Comparison of ENCODE assay signal across 21 cellular contexts in genomic region chr13:105979131-105979530, GRCh38.
DNase-seq lines count a peak whose midpoint lies in the region; ATAC-seq and TF ChIP-seq lines count a peak whose summit lies in the region.
"Had no signal": no experiment of that assay in that cellular context is flagged by ENCODE, and none has a peak within 500 bp of the region (broad histone marks: within the 10 kb centered on the region; RNA-seq: fewer than 3 reads in every experiment).

No MANE protein-coding gene starts in this region.

- H3K27ac Mint-ChIP-seq in activated CD4-positive, alpha-beta T cell treated with anti-CD3 and anti-CD28 coated beads for 36 hours, result no peak overlapping the region
- H3K27ac Mint-ChIP-seq: activated naive CD4-positive, alpha-beta T cell treated with anti-CD3 and anti-CD28 coated beads for 36 hours; activated T-helper 1 cell treated with anti-CD3 and anti-CD28 coated beads, Interleukin-12 subunit alpha, Interleukin-12 subunit beta, Interleukin-2, Interleukin-4 antibody, amounts not matched to agents 30 ng/mL and 10 ng/mL and 1 ng/mL, durations not matched to agents 14 hours and 24 hours and 36 hours; H9; naive thymus-derived CD8-positive, alpha-beta T cell had no signal

- no peaks in the 10 kb centered on the region for H3K36me3 Mint-ChIP-seq in activated CD4-positive, alpha-beta T cell treated with anti-CD3 and anti-CD28 coated beads for 36 hours (ENCODE audit: low read depth)
- H3K36me3 Mint-ChIP-seq: naive thymus-derived CD8-positive, alpha-beta T cell had no signal

- in situ Hi-C loops in transverse colon (cut with MboI; ENCODE audit: low pct_ligation_motif_present in 1 of 4, low pct_unique_long_range_greater_than_20kb in 1 of 4, low sequenced_read_pairs in 3 of 4), result no loop called here

- H3K36me3 ChIP-seq in mucosa of rectum (ENCODE audit: control insufficient read depth in 2 of 2, insufficient read depth in 2 of 2, low read length in 2 of 2) (no peaks in the 10 kb centered on the region), transverse colon (no peaks in the 10 kb centered on the region), WERI-Rb-1 (no peaks in the 10 kb centered on the region), adrenal gland (replicated peaks in 1 of 2) (no peaks in the 10 kb centered on the region)
- H3K36me3 ChIP-seq: BLaER1 treated with 17β-estradiol and CSF1 and Interleukin-3, amounts not matched to agents 10 nM and 100 nM had no signal

- POLR2A ChIA-PET in RWPE1 (lab: Yijun Ruan, JAX; ENCODE audit: low non-redundant PET), result no interaction called here
- POLR2A ChIA-PET in activated CD4-positive, alpha-beta T cell treated with anti-CD3 and anti-CD28 coated beads for 36 hours (lab: Charles Lee), result no interaction called here

- 43 to 62% methylated on average over 1 to 3 of the region's 3 CpGs for WGBS in transverse colon (ENCODE audit: low coverage in 1 of 2), 2 donors
- WGBS in adrenal gland, 4 donors, result 72 to 93% (median 84%) methylated on average over 3 of the region's 3 CpGs

- DNase-seq in RWPE1 (ENCODE audit: low spot score) (peak; percentile 55), transverse colon (no peak), WERI-Rb-1 (no peak), adrenal gland (no peak)
- no peak for DNase-seq in activated CD4-positive, alpha-beta T cell treated with anti-CD3 and anti-CD28 coated beads for 36 hours
- DNase-seq: activated CD4-positive, alpha-beta T cell treated with anti-CD3 and anti-CD28 coated beads, Interleukin-2, amount 50 U/mL, for 48 hours; activated CD8-positive, alpha-beta memory T cell treated with anti-CD3 and anti-CD28 coated beads, Interleukin-2, amount 50 U/mL, for 4 hours; activated naive CD4-positive, alpha-beta T cell treated with anti-CD3 and anti-CD28 coated beads for 36 hours; H9; IMR-90; MV-4-11; naive thymus-derived CD8-positive, alpha-beta T cell; RPMI8226; stimulated activated naive CD4-positive, alpha-beta T cell; T-helper 1 cell had no signal

- ATAC-seq in esophagus mucosa (peak; percentile 57), GM19452 (IDR thresholded peaks at IDR 0.05; ENCODE audit: unreplicated experiment) (no peak)
- no peak for ATAC-seq in activated CD4-positive, alpha-beta T cell treated with anti-CD3 and anti-CD28 coated beads for 36 hours
- ATAC-seq: activated CD4-positive, CD25-positive, alpha-beta regulatory T cell treated with anti-CD3 and anti-CD28 coated beads, Interleukin-2, amount 50 U/mL, for 24 hours; naive thymus-derived CD8-positive, alpha-beta T cell had no signal

- TF ChIP-seq POLR2A in transverse colon (IDR thresholded peaks at IDR 0.05) (no peak), adrenal gland (IDR thresholded peaks at IDR 0.05) (no peak)

- no peaks in the 10 kb centered on the region for H3K4me1 Mint-ChIP-seq in activated CD4-positive, alpha-beta T cell treated with anti-CD3 and anti-CD28 coated beads for 36 hours
- H3K4me1 Mint-ChIP-seq: naive thymus-derived CD8-positive, alpha-beta T cell had no signal

- intact Hi-C loops in transverse colon (cut with DNase I; ENCODE audit: low total_unique reads), result no loop called here
- intact Hi-C loops in activated CD4-positive, alpha-beta T cell treated with anti-CD3 and anti-CD28 coated beads for 36 hours (cut with DNase I, micrococcal nuclease), result no loop called here
- intact Hi-C loops in adrenal gland (cut with DNase I), result no loop called here

- peak overlapping the region; percentile 64 for H3K27ac ChIP-seq in RWPE1
- H3K27ac ChIP-seq in mucosa of rectum (ENCODE audit: low read depth in 2 of 2, low read length in 2 of 2), result peak overlapping the region; percentile 65 to 67
- H3K27ac ChIP-seq in transverse colon, result peak overlapping the region; percentile 20 to 47 (median 31)
- no peak overlapping the region for H3K27ac ChIP-seq in WERI-Rb-1
- H3K27ac ChIP-seq in adrenal gland, result no peak overlapping the region
- H3K27ac ChIP-seq: BLaER1 treated with 17β-estradiol and CSF1 and Interleukin-3, amounts not matched to agents 10 nM and 100 nM had no signal

- H3K27me3 Mint-ChIP-seq in activated CD4-positive, alpha-beta T cell treated with anti-CD3 and anti-CD28 coated beads for 36 hours, result no peaks in the 10 kb centered on the region
- H3K27me3 Mint-ChIP-seq: naive thymus-derived CD8-positive, alpha-beta T cell had no signal

- no peak for TF ChIP-seq EP300 in transverse colon (IDR thresholded peaks at IDR 0.05; ENCODE audit: low read depth)

- no peak overlapping the region for H3K4me3 Mint-ChIP-seq in activated CD4-positive, alpha-beta T cell treated with anti-CD3 and anti-CD28 coated beads for 36 hours
- H3K4me3 Mint-ChIP-seq: activated naive CD4-positive, alpha-beta T cell treated with anti-CD3 and anti-CD28 coated beads for 36 hours; activated T-helper 1 cell treated with anti-CD3 and anti-CD28 coated beads, Interleukin-12 subunit alpha, Interleukin-12 subunit beta, Interleukin-2, Interleukin-4 antibody, amounts not matched to agents 30 ng/mL and 10 ng/mL and 1 ng/mL, durations not matched to agents 14 hours and 24 hours and 36 hours; H9; naive thymus-derived CD8-positive, alpha-beta T cell had no signal

- H3K27me3 ChIP-seq in mucosa of rectum (ENCODE audit: control insufficient read depth in 2 of 2, insufficient read depth in 2 of 2, low read length in 2 of 2) (no peaks in the 10 kb centered on the region), transverse colon (no peaks in the 10 kb centered on the region), WERI-Rb-1 (ENCODE audit: insufficient read depth, low read depth, severe bottlenecking) (no peaks in the 10 kb centered on the region), adrenal gland (no peaks in the 10 kb centered on the region)
- H3K27me3 ChIP-seq: BLaER1 treated with 17β-estradiol and CSF1 and Interleukin-3, amounts not matched to agents 10 nM and 100 nM had no signal

- CTCF ChIA-PET in RWPE1 (lab: Yijun Ruan, JAX), result interaction anchor here (0.7 kb wide), 1 partner anchor 671 kb away, joined by 3 read pairs; no protein-coding TSS in a partner anchor
- CTCF ChIA-PET in activated CD4-positive, alpha-beta T cell treated with anti-CD3 and anti-CD28 coated beads for 36 hours (lab: Charles Lee), result no interaction called here

- peaks cover 5 to 8% of the 10 kb centered on the region in 2 donors for H3K4me1 ChIP-seq in mucosa of rectum (ENCODE audit: control insufficient read depth in 2 of 2, insufficient read depth in 2 of 2, low read length in 2 of 2)
- peaks cover 0 to 12% (median 3%) of the 10 kb centered on the region in 4 donors for H3K4me1 ChIP-seq in transverse colon
- no peaks in the 10 kb centered on the region for H3K4me1 ChIP-seq in adrenal gland (replicated peaks in 1 of 2)

- no peaks in the 10 kb centered on the region for H3K9me3 Mint-ChIP-seq in activated CD4-positive, alpha-beta T cell treated with anti-CD3 and anti-CD28 coated beads for 36 hours (ENCODE audit: low read depth)
- H3K9me3 Mint-ChIP-seq: activated naive CD4-positive, alpha-beta T cell treated with anti-CD3 and anti-CD28 coated beads for 36 hours; activated T-helper 1 cell treated with anti-CD3 and anti-CD28 coated beads, Interleukin-12 subunit alpha, Interleukin-12 subunit beta, Interleukin-2, Interleukin-4 antibody, amounts not matched to agents 30 ng/mL and 10 ng/mL and 1 ng/mL, durations not matched to agents 14 hours and 24 hours and 36 hours had no signal

- H3K4me3 ChIP-seq in mucosa of rectum (ENCODE audit: low read length in 2 of 2) (peak overlapping the region; percentile 27 to 62), transverse colon (no peak overlapping the region), WERI-Rb-1 (ENCODE audit: low read depth, low read length) (no peak overlapping the region), adrenal gland (no peak overlapping the region)
- H3K4me3 ChIP-seq: BLaER1 treated with 17β-estradiol and CSF1 and Interleukin-3, amounts not matched to agents 10 nM and 100 nM had no signal

- H3K9me3 ChIP-seq in mucosa of rectum (ENCODE audit: control insufficient read depth in 2 of 2, low read length in 2 of 2) (no peaks in the 10 kb centered on the region), transverse colon (no peaks in the 10 kb centered on the region), WERI-Rb-1 (ENCODE audit: severe bottlenecking) (no peaks in the 10 kb centered on the region), adrenal gland (replicated peaks in 1 of 3) (no peaks in the 10 kb centered on the region)

- no peak for TF ChIP-seq CTCF in RWPE1 (conservative IDR thresholded peaks at IDR 0.05; ENCODE audit: low read depth)
- no peak for TF ChIP-seq CTCF in transverse colon (IDR thresholded peaks at IDR 0.05)
- TF ChIP-seq CTCF in WERI-Rb-1 (IDR thresholded peaks at IDR 0.05; ENCODE audit: low read depth, low read length), result no peak
- no peak for TF ChIP-seq CTCF in adrenal gland (IDR thresholded peaks at IDR 0.05)

- H3K9ac ChIP-seq in mucosa of rectum (ENCODE audit: low read depth in 1 of 2, low read length in 2 of 2), result peak overlapping the region in 1 of 2 donors; percentile 2
- H3K9ac ChIP-seq: BLaER1 treated with 17β-estradiol and CSF1 and Interleukin-3, amounts not matched to agents 10 nM and 100 nM had no signal

Comparison
In these comparisons a context has a peak if more than half of its experiments do, and no peak if none do; other contexts are left out.
1. H3K27ac ChIP-seq: peak in RWPE1 (single experiment), mucosa of rectum (2 of 2) and transverse colon (4 of 4); none in WERI-Rb-1 (single experiment) and adrenal gland (0 of 5).
2. H3K4me3 ChIP-seq: peak in mucosa of rectum (2 of 2); none in transverse colon (0 of 4), WERI-Rb-1 (single experiment) and adrenal gland (0 of 4).